Comparison of ENCODE assay signal across 27 cellular contexts in genomic region chr14:34970665-34971064, GRCh38.
"Had no signal": no experiment of that assay in that cellular context is flagged by ENCODE, and none has a peak within 500 bp of the region (broad histone marks: within the 10 kb centered on the region; RNA-seq: fewer than 3 reads in every experiment).

No MANE protein-coding gene starts in this region.

- H3K27me3 ChIP-seq: colonic mucosa, dorsolateral prefrontal cortex, esophagus muscularis mucosa, esophagus squamous epithelium, foreskin keratinocyte, gastrocnemius medialis, gastroesophageal sphincter, heart left ventricle, heart right ventricle, hepatocyte had no signal

- ATAC-seq: effector memory CD8-positive, alpha-beta T cell; esophagus mucosa; gastrocnemius medialis; gastroesophageal sphincter; heart left ventricle; heart right ventricle had no signal

- H2AFZ ChIP-seq: hepatocyte had no signal

- H3K36me3 ChIP-seq: colonic mucosa had no signal

- H3K4me2 ChIP-seq: hepatocyte had no signal

- H3K4me1 ChIP-seq: colonic mucosa, esophagus muscularis mucosa, esophagus squamous epithelium, gastrocnemius medialis, gastroesophageal sphincter, heart left ventricle had no signal

- H3K4me3 ChIP-seq: colonic mucosa, coronary artery, dorsolateral prefrontal cortex, esophagus muscularis mucosa, esophagus squamous epithelium, gastrocnemius medialis, gastroesophageal sphincter, heart left ventricle, heart right ventricle, hepatocyte had no signal

- DNase-seq: colonic mucosa; cortex of kidney; dorsolateral prefrontal cortex; effector CD4-positive, alpha-beta T cell; effector CD8-positive, alpha-beta T cell; effector memory CD4-positive, alpha-beta T cell; effector memory CD8-positive, alpha-beta T cell; endodermal cell; erythroblast; esophagus squamous epithelium; foreskin melanocyte; gastrocnemius medialis; glutamatergic neuron; head of caudate nucleus; heart left ventricle; heart right ventricle had no signal

- FAIRE-seq: colon, endometrium, endothelial cell of umbilical vein, frontal cortex had no signal

- H3K27ac ChIP-seq: colonic mucosa, coronary artery, dorsolateral prefrontal cortex, epithelial cell of prostate, esophagus muscularis mucosa, esophagus squamous epithelium, foreskin keratinocyte, gastrocnemius medialis, gastroesophageal sphincter, heart left ventricle, heart right ventricle, hepatocyte had no signal

- H3K9me3 ChIP-seq: colonic mucosa, esophagus muscularis mucosa, esophagus squamous epithelium, gastrocnemius medialis, gastroesophageal sphincter, heart left ventricle, heart right ventricle had no signal
